In the genomic region with DNA sequence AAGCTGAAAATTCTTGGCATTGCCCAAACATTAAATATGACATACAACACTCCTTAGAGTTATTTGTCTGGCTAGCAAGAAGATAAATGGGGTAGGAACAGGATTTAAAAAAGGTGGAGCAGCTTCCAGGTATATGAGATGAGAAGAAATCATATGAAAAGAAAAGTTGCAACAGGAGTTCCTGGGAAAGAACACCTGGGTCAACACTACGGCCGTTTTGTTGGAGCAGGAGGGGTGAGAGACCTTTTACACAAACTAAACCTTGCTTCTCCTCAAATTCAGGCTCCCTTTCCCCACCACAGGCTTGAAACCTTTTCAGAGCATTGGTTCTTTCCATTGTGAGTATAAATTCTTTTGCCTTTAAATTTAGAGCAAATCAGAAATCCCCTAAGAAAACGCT, we compare ENCODE assay signal across 39 cellular contexts. TPM values are rescaled to one million over a fixed set of nuclear protein-coding genes. Genes with fewer than 3 reads are reported as not detected.
"Had no signal": no experiment of that assay in that cellular context is flagged by ENCODE, and none has a peak within 500 bp of the region (broad histone marks: within the 10 kb centered on the region; RNA-seq: fewer than 3 reads in every experiment).

No MANE protein-coding gene starts in this region.

- H3K27ac ChIP-seq: KMS-11 had no signal

- H3K27me3 ChIP-seq: MG63 had no signal

- H3K4me3 ChIP-seq: MG63 had no signal

- H3K9me3 ChIP-seq: MG63 had no signal

- H3K36me3 ChIP-seq: MG63 had no signal

- DNase-seq: Karpas-422, Kasumi-1, KG1, MG63, MM.1S, MV-4-11, NCI-H1048, NCI-H1092, NCI-H1092 treated with DMSO at 0.1 percent for 48 hours, NCI-H1105, NCI-H1105 treated with DMSO at 0.1 percent for 48 hours, NCI-H1417, NCI-H1417 treated with DMSO at 0.1 percent for 48 hours, NCI-H1436, NCI-H1436 treated with DMSO at 0.1 percent for 48 hours, NCI-H146, NCI-H1694, NCI-H1694 treated with DMSO at 0.1 percent for 48 hours, NCI-H187, NCI-H187 treated with DMSO at 0.1 percent for 48 hours, NCI-H1930, NCI-H2029, NCI-H2029 treated with DMSO at 0.1 percent for 48 hours, NCI-H2081, NCI-H2081 treated with DMSO at 0.1 percent for 48 hours, NCI-H2107, NCI-H2171, NCI-H2171 treated with DMSO at 0.1 percent for 48 hours, NCI-H2227 treated with DMSO at 0.1 percent for 48 hours, NCI-H226, NCI-H345, NCI-H446, NCI-H446 treated with DMSO at 0.1 percent for 48 hours, NCI-H510A had no signal

RNA-seq across cellular contexts. Expression of a gene that starts 18.8 kb away (rescaled TPM):
- total RNA-seq: LHCN-M2, M059J, MCF 10A, NCI-H460 had no signal
